Comparison of ENCODE assay signal across 1 cellular context in the genomic region with DNA sequence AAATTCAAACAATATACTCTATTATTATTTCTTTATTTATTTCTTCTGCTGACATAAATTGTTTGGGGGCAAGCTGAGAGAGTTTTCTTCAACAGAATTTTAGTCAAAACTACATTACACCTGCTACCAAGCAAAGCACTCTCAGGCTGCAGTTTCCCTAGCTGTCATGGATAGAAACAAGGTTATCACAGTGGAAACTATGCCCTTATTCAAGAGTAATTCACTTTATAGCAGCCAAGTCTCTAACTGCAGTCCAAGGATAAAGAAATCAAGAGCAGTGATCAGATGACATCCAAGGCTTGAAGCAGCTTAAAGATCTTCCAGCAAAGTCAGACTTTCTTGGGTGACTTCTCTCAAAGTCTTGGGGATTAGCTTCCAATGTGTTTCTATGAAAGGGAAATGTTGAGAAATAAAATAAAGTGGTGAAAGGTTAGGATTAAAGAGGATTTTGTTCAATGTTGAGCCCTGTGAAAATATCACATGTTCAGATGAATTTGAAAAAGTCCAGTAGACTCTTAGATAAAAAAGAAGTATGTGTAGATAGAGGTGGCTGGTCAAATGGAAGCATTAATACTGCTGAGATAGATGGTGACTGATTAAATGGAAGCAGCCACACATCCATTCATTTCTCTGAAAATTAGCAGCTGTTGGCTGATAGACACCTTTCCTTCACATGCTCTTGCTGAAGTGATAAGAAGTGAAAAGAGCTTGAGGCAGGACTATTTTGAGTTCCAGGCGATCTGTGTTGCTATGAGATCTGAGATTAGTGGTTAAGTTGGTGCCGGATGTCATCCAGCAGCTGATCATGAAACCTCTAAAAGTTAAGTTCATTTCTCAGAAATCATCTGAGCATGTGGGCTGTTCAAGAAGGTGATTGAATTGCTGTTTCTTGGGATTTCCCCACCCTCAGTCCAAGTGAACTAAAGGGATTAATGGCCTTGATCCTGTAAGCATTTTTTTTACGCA.
TF ChIP-seq lines count a peak whose summit lies in the region.

No MANE protein-coding gene starts in this region.

TF ChIP-seq in K562, 482 proteins besides CTCF, POLR2A, EP300 and RAD21 (continued from another document and continues in another):
- TF ChIP-seq, protein P1, sequence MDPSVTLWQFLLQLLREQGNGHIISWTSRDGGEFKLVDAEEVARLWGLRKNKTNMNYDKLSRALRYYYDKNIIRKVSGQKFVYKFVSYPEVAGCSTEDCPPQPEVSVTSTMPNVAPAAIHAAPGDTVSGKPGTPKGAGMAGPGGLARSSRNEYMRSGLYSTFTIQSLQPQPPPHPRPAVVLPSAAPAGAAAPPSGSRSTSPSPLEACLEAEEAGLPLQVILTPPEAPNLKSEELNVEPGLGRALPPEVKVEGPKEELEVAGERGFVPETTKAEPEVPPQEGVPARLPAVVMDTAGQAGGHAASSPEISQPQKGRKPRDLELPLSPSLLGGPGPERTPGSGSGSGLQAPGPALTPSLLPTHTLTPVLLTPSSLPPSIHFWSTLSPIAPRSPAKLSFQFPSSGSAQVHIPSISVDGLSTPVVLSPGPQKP (CRISPR knock-in tag; IDR thresholded peaks at IDR 0.05) = no peak
- TF ChIP-seq BCL6 (CRISPR knock-in tag; IDR thresholded peaks at IDR 0.05) (peak; percentile 69), BHLHE40 (IDR thresholded peaks at IDR 0.05; ENCODE audit: low read length) (peak; percentile 91), DPF2 (IDR thresholded peaks at IDR 0.05) (peak; percentile 99), GTF2E2 (tag; IDR thresholded peaks at IDR 0.05) (no peak), MYNN (IDR thresholded peaks at IDR 0.05) (peak; percentile 88), MYNN (CRISPR knock-in tag; IDR thresholded peaks at IDR 0.05) (no peak), HNRNPLL (IDR thresholded peaks at IDR 0.05; ENCODE audit: low read depth, low read length, poor library complexity, severe bottlenecking) (no peak), SMAD4 (CRISPR knock-in tag; conservative IDR thresholded peaks at IDR 0.05) (peak; percentile 99), PHF8 (IDR thresholded peaks at IDR 0.05; ENCODE audit: borderline replicate concordance, low read length) (no peak), SNRNP70 (optimal IDR thresholded peaks at IDR 0.05; ENCODE audit: low read depth, low read length) (no peak), HLTF (IDR thresholded peaks at IDR 0.05) (peak; percentile 91), LARP7 (IDR thresholded peaks at IDR 0.05) (no peak), NBN (IDR thresholded peaks at IDR 0.05; ENCODE audit: low read depth) (peak; percentile 96), ZNF766 (CRISPR knock-in tag; conservative IDR thresholded peaks at IDR 0.05) (peak; percentile 100), SETDB1 (IDR thresholded peaks at IDR 0.05; ENCODE audit: low read length) (no peak), HMG20A (CRISPR knock-in tag; conservative IDR thresholded peaks at IDR 0.05) (peak; percentile 84; the same call in 1 of the 2 replicates), CBX3 (IDR thresholded peaks at IDR 0.05; ENCODE audit: borderline replicate concordance in 1 of 2, low read length in 2 of 2) (peak in 1 of 2 experiments; percentile 93; a peak in 2 of 3 replicates), CSDE1 (IDR thresholded peaks at IDR 0.05) (0 out of 4 replicates have a peak, but pooled peaks of 1 of the 2 experiments have one; percentile 46), ZNF695 (CRISPR knock-in tag; IDR thresholded peaks at IDR 0.05) (no peak), NFE2 (IDR thresholded peaks at IDR 0.05; ENCODE audit: low read depth) (peak; percentile 76), BACH1 (tag; IDR thresholded peaks at IDR 0.05) (peak; percentile 73), PRMT5 (CRISPR knock-in tag; IDR thresholded peaks at IDR 0.05) (no peak), XRCC5 (IDR thresholded peaks at IDR 0.05; ENCODE audit: low read depth, low read length) (no peak), PCBP1 (IDR thresholded peaks at IDR 0.05; ENCODE audit: low read depth, low read length, poor library complexity, severe bottlenecking) (no peak), FOXM1 (IDR thresholded peaks at IDR 0.05; ENCODE audit: low read depth) (peak; percentile 99), FOXM1 (CRISPR knock-in tag; IDR thresholded peaks at IDR 0.05; ENCODE audit: low read depth) (no peak), KLF16 (IDR thresholded peaks at IDR 0.05) (peak; percentile 100), BRD4 (IDR thresholded peaks at IDR 0.05) (no peak), SRF (CRISPR knock-in tag; IDR thresholded peaks at IDR 0.05) (no peak), TCF3 (CRISPR knock-in tag; IDR thresholded peaks at IDR 0.05) (peak; percentile 100), RFX7 (CRISPR knock-in tag; IDR thresholded peaks at IDR 0.05) (no peak), MCM3 (IDR thresholded peaks at IDR 0.05) (no peak), ZC3H11A (IDR thresholded peaks at IDR 0.05; ENCODE audit: low read depth, low read length) (no peak), ATF1 (CRISPR knock-in tag; IDR thresholded peaks at IDR 0.05) (no peak), ATF1 (tag; IDR thresholded peaks at IDR 0.05) (peak; percentile 71), TOE1 (IDR thresholded peaks at IDR 0.05; ENCODE audit: borderline replicate concordance) (peak; percentile 78), TOE1 (CRISPR knock-in tag; IDR thresholded peaks at IDR 0.05; ENCODE audit: borderline replicate concordance, low read depth) (no peak), CBX5 (IDR thresholded peaks at IDR 0.05; ENCODE audit: borderline replicate concordance, low read depth) (no peak), TARDBP (IDR thresholded peaks at IDR 0.05) (peak; percentile 97), ZNF699 (CRISPR knock-in tag; IDR thresholded peaks at IDR 0.05; ENCODE audit: insufficient replicate concordance) (no peak)
- TF ChIP-seq, protein P2, sequence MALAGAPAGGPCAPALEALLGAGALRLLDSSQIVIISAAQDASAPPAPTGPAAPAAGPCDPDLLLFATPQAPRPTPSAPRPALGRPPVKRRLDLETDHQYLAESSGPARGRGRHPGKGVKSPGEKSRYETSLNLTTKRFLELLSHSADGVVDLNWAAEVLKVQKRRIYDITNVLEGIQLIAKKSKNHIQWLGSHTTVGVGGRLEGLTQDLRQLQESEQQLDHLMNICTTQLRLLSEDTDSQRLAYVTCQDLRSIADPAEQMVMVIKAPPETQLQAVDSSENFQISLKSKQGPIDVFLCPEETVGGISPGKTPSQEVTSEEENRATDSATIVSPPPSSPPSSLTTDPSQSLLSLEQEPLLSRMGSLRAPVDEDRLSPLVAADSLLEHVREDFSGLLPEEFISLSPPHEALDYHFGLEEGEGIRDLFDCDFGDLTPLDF (CRISPR knock-in tag; IDR thresholded peaks at IDR 0.05) = no peak
- TF ChIP-seq, protein P3, sequence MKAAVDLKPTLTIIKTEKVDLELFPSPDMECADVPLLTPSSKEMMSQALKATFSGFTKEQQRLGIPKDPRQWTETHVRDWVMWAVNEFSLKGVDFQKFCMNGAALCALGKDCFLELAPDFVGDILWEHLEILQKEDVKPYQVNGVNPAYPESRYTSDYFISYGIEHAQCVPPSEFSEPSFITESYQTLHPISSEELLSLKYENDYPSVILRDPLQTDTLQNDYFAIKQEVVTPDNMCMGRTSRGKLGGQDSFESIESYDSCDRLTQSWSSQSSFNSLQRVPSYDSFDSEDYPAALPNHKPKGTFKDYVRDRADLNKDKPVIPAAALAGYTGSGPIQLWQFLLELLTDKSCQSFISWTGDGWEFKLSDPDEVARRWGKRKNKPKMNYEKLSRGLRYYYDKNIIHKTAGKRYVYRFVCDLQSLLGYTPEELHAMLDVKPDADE (conservative IDR thresholded peaks at IDR 0.05; ENCODE audit: control insufficient read depth, low read depth, low read length) = peak; percentile 81
- TF ChIP-seq, protein P4, sequence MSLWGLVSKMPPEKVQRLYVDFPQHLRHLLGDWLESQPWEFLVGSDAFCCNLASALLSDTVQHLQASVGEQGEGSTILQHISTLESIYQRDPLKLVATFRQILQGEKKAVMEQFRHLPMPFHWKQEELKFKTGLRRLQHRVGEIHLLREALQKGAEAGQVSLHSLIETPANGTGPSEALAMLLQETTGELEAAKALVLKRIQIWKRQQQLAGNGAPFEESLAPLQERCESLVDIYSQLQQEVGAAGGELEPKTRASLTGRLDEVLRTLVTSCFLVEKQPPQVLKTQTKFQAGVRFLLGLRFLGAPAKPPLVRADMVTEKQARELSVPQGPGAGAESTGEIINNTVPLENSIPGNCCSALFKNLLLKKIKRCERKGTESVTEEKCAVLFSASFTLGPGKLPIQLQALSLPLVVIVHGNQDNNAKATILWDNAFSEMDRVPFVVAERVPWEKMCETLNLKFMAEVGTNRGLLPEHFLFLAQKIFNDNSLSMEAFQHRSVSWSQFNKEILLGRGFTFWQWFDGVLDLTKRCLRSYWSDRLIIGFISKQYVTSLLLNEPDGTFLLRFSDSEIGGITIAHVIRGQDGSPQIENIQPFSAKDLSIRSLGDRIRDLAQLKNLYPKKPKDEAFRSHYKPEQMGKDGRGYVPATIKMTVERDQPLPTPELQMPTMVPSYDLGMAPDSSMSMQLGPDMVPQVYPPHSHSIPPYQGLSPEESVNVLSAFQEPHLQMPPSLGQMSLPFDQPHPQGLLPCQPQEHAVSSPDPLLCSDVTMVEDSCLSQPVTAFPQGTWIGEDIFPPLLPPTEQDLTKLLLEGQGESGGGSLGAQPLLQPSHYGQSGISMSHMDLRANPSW (CRISPR knock-in tag; IDR thresholded peaks at IDR 0.05) = no peak
- TF ChIP-seq, protein P5, sequence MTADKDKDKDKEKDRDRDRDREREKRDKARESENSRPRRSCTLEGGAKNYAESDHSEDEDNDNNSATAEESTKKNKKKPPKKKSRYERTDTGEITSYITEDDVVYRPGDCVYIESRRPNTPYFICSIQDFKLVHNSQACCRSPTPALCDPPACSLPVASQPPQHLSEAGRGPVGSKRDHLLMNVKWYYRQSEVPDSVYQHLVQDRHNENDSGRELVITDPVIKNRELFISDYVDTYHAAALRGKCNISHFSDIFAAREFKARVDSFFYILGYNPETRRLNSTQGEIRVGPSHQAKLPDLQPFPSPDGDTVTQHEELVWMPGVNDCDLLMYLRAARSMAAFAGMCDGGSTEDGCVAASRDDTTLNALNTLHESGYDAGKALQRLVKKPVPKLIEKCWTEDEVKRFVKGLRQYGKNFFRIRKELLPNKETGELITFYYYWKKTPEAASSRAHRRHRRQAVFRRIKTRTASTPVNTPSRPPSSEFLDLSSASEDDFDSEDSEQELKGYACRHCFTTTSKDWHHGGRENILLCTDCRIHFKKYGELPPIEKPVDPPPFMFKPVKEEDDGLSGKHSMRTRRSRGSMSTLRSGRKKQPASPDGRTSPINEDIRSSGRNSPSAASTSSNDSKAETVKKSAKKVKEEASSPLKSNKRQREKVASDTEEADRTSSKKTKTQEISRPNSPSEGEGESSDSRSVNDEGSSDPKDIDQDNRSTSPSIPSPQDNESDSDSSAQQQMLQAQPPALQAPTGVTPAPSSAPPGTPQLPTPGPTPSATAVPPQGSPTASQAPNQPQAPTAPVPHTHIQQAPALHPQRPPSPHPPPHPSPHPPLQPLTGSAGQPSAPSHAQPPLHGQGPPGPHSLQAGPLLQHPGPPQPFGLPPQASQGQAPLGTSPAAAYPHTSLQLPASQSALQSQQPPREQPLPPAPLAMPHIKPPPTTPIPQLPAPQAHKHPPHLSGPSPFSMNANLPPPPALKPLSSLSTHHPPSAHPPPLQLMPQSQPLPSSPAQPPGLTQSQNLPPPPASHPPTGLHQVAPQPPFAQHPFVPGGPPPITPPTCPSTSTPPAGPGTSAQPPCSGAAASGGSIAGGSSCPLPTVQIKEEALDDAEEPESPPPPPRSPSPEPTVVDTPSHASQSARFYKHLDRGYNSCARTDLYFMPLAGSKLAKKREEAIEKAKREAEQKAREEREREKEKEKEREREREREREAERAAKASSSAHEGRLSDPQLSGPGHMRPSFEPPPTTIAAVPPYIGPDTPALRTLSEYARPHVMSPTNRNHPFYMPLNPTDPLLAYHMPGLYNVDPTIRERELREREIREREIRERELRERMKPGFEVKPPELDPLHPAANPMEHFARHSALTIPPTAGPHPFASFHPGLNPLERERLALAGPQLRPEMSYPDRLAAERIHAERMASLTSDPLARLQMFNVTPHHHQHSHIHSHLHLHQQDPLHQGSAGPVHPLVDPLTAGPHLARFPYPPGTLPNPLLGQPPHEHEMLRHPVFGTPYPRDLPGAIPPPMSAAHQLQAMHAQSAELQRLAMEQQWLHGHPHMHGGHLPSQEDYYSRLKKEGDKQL (CRISPR knock-in tag; IDR thresholded peaks at IDR 0.05; ENCODE audit: borderline replicate concordance) = no peak
- TF ChIP-seq, protein P6, sequence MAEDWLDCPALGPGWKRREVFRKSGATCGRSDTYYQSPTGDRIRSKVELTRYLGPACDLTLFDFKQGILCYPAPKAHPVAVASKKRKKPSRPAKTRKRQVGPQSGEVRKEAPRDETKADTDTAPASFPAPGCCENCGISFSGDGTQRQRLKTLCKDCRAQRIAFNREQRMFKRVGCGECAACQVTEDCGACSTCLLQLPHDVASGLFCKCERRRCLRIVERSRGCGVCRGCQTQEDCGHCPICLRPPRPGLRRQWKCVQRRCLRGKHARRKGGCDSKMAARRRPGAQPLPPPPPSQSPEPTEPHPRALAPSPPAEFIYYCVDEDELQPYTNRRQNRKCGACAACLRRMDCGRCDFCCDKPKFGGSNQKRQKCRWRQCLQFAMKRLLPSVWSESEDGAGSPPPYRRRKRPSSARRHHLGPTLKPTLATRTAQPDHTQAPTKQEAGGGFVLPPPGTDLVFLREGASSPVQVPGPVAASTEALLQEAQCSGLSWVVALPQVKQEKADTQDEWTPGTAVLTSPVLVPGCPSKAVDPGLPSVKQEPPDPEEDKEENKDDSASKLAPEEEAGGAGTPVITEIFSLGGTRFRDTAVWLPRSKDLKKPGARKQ (CRISPR knock-in tag; IDR thresholded peaks at IDR 0.05) = no peak
- TF ChIP-seq, protein P7, sequence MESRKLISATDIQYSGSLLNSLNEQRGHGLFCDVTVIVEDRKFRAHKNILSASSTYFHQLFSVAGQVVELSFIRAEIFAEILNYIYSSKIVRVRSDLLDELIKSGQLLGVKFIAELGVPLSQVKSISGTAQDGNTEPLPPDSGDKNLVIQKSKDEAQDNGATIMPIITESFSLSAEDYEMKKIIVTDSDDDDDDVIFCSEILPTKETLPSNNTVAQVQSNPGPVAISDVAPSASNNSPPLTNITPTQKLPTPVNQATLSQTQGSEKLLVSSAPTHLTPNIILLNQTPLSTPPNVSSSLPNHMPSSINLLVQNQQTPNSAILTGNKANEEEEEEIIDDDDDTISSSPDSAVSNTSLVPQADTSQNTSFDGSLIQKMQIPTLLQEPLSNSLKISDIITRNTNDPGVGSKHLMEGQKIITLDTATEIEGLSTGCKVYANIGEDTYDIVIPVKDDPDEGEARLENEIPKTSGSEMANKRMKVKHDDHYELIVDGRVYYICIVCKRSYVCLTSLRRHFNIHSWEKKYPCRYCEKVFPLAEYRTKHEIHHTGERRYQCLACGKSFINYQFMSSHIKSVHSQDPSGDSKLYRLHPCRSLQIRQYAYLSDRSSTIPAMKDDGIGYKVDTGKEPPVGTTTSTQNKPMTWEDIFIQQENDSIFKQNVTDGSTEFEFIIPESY (CRISPR knock-in tag; IDR thresholded peaks at IDR 0.05) = peak; percentile 37; the same call in 1 of the 2 replicates
- TF ChIP-seq, protein P8, sequence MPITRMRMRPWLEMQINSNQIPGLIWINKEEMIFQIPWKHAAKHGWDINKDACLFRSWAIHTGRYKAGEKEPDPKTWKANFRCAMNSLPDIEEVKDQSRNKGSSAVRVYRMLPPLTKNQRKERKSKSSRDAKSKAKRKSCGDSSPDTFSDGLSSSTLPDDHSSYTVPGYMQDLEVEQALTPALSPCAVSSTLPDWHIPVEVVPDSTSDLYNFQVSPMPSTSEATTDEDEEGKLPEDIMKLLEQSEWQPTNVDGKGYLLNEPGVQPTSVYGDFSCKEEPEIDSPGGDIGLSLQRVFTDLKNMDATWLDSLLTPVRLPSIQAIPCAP (CRISPR knock-in tag; IDR thresholded peaks at IDR 0.05; ENCODE audit: borderline replicate concordance) = no peak
